In the genomic region with DNA sequence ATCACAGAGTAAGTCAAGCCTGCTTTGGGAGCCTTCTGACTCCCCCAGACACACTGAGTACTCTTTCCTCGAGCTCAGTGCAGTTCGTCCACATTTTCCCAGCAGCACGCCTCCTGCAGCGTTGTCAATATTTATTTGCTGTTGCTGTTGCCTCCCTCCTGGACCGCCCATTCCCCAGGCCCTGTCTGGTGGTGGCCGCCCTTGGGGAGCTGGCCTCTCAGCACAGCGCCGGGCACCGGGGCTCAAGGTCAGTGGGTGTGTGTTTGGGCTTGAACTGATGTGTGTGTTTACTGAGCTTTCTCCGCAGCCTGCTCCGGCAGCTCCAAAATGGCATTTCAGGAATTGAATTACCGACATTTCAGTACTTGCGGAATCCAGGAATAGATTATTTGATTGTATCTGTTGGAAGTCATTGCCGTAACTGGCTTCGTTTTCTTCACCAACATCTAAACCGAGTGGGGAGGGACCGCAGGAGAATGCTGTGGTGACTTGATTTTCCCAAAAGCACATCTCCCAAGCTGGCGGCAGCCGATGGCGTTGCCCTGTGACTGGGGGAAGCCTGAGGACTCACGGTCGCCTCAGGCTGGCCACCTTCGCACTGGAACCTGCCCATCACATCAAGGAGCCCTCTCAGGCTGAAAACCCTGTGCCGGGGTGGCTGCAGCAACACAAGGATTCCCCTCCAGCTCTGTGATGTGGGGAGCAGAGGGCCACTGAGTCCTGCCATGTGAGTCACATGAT, we compare ENCODE assay signal across 1 cellular context.
TF ChIP-seq lines count a peak whose summit lies in the region.

No MANE protein-coding gene starts in this region.

TF ChIP-seq in HepG2, 621 proteins besides CTCF, POLR2A, EP300 and RAD21 (continued from another document and continues in another):
- peak; percentile 71; the same call in 1 of the 2 replicates for TF ChIP-seq TFDP2 (CRISPR knock-in tag; IDR thresholded peaks at IDR 0.05)
- peak; percentile 41; the same call in 1 of the 2 replicates for TF ChIP-seq DR1 (CRISPR knock-in tag; IDR thresholded peaks at IDR 0.05)
- no peak for TF ChIP-seq ZNF34 (CRISPR knock-in tag; IDR thresholded peaks at IDR 0.05; ENCODE audit: borderline replicate concordance)
- TF ChIP-seq NFKB2 (CRISPR knock-in tag; IDR thresholded peaks at IDR 0.05; ENCODE audit: borderline replicate concordance), result peak; percentile 84
- no peak for TF ChIP-seq NFE2L2 (IDR thresholded peaks at IDR 0.05; ENCODE audit: low read length)
- peak; percentile 24 for TF ChIP-seq YY1 (IDR thresholded peaks at IDR 0.05; ENCODE audit: insufficient read depth, insufficient replicate concordance, low read depth, low read length)
- TF ChIP-seq ZFYVE20 (CRISPR knock-in tag; IDR thresholded peaks at IDR 0.05; ENCODE audit: borderline replicate concordance, low read depth), result no peak
- TF ChIP-seq ZNF543 (CRISPR knock-in tag; IDR thresholded peaks at IDR 0.05), result 0 out of 2 replicates have a peak, but pooled peaks have one; percentile 11
- TF ChIP-seq HMG20A (CRISPR knock-in tag; IDR thresholded peaks at IDR 0.05; ENCODE audit: borderline replicate concordance), result peak; percentile 94
- TF ChIP-seq ZBTB2 (CRISPR knock-in tag; IDR thresholded peaks at IDR 0.05; ENCODE audit: low read depth), result no peak
- TF ChIP-seq, protein P1, sequence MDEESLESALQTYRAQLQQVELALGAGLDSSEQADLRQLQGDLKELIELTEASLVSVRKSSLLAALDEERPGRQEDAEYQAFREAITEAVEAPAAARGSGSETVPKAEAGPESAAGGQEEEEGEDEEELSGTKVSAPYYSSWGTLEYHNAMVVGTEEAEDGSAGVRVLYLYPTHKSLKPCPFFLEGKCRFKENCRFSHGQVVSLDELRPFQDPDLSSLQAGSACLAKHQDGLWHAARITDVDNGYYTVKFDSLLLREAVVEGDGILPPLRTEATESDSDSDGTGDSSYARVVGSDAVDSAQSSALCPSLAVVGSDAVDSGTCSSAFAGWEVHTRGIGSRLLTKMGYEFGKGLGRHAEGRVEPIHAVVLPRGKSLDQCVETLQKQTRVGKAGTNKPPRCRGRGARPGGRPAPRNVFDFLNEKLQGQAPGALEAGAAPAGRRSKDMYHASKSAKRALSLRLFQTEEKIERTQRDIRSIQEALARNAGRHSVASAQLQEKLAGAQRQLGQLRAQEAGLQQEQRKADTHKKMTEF (CRISPR knock-in tag; IDR thresholded peaks at IDR 0.05), result peak; percentile 96
- peak; percentile 78 for TF ChIP-seq ZNF18 (CRISPR knock-in tag; IDR thresholded peaks at IDR 0.05; ENCODE audit: insufficient replicate concordance)
- TF ChIP-seq POLR2AphosphoS2 (IDR thresholded peaks at IDR 0.05; ENCODE audit: low read depth, low read length), result no peak
- no peak for TF ChIP-seq SMARCC2 (IDR thresholded peaks at IDR 0.05)
- TF ChIP-seq SMC3 (IDR thresholded peaks at IDR 0.05; ENCODE audit: low read length), result no peak
- peak; percentile 71 for TF ChIP-seq ZNF430 (CRISPR knock-in tag; IDR thresholded peaks at IDR 0.05)
- TF ChIP-seq ZNF10 (CRISPR knock-in tag; IDR thresholded peaks at IDR 0.05; ENCODE audit: borderline replicate concordance, low read depth), result no peak
- no peak for TF ChIP-seq CHD2 (IDR thresholded peaks at IDR 0.05; ENCODE audit: low read depth, low read length)
- no peak for TF ChIP-seq ZNF720 (CRISPR knock-in tag; IDR thresholded peaks at IDR 0.05)
- 0 out of 2 replicates have a peak, but pooled peaks have one; percentile 81 for TF ChIP-seq ZNF17 (CRISPR knock-in tag; IDR thresholded peaks at IDR 0.05)
- no peak for TF ChIP-seq JUNB (CRISPR knock-in tag; IDR thresholded peaks at IDR 0.05; ENCODE audit: borderline replicate concordance)
- TF ChIP-seq, protein P2, sequence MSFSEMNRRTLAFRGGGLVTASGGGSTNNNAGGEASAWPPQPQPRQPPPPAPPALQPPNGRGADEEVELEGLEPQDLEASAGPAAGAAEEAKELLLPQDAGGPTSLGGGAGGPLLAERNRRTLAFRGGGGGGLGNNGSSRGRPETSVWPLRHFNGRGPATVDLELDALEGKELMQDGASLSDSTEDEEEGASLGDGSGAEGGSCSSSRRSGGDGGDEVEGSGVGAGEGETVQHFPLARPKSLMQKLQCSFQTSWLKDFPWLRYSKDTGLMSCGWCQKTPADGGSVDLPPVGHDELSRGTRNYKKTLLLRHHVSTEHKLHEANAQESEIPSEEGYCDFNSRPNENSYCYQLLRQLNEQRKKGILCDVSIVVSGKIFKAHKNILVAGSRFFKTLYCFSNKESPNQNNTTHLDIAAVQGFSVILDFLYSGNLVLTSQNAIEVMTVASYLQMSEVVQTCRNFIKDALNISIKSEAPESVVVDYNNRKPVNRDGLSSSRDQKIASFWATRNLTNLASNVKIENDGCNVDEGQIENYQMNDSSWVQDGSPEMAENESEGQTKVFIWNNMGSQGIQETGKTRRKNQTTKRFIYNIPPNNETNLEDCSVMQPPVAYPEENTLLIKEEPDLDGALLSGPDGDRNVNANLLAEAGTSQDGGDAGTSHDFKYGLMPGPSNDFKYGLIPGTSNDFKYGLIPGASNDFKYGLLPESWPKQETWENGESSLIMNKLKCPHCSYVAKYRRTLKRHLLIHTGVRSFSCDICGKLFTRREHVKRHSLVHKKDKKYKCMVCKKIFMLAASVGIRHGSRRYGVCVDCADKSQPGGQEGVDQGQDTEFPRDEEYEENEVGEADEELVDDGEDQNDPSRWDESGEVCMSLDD (CRISPR knock-in tag; IDR thresholded peaks at IDR 0.05; ENCODE audit: borderline replicate concordance), result peak; percentile 31; the same call in 1 of the 2 replicates
- TF ChIP-seq RORA (CRISPR knock-in tag; IDR thresholded peaks at IDR 0.05), result 0 out of 2 replicates have a peak, but pooled peaks have one; percentile 77
- peak; percentile 49 for TF ChIP-seq SRSF1 (optimal IDR thresholded peaks at IDR 0.05; ENCODE audit: low read depth, low read length)
- TF ChIP-seq ZNF691 (CRISPR knock-in tag; IDR thresholded peaks at IDR 0.05; ENCODE audit: borderline replicate concordance, low read depth), result peak; percentile 56; the same call in 1 of the 2 replicates
- peak; percentile 85 for TF ChIP-seq SIX4 (CRISPR knock-in tag; IDR thresholded peaks at IDR 0.05)
- TF ChIP-seq MAF1 (CRISPR knock-in tag; IDR thresholded peaks at IDR 0.05; ENCODE audit: borderline replicate concordance), result no peak
- TF ChIP-seq, protein P3, sequence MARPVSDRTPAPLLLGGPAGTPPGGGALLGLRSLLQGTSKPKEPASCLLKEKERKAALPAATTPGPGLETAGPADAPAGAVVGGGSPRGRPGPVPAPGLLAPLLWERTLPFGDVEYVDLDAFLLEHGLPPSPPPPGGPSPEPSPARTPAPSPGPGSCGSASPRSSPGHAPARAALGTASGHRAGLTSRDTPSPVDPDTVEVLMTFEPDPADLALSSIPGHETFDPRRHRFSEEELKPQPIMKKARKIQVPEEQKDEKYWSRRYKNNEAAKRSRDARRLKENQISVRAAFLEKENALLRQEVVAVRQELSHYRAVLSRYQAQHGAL (CRISPR knock-in tag; IDR thresholded peaks at IDR 0.05; ENCODE audit: not compliant biosample characterization), result no peak
- no peak for TF ChIP-seq MATR3 (CRISPR knock-in tag; IDR thresholded peaks at IDR 0.05)
- TF ChIP-seq ZNF230 (CRISPR knock-in tag; IDR thresholded peaks at IDR 0.05), result no peak
- TF ChIP-seq PCBP1 (IDR thresholded peaks at IDR 0.05; ENCODE audit: borderline replicate concordance, low read depth, low read length), result 0 out of 2 replicates have a peak, but pooled peaks have one; percentile 3
- TF ChIP-seq ZSCAN21 (CRISPR knock-in tag; IDR thresholded peaks at IDR 0.05; ENCODE audit: borderline replicate concordance), result peak; percentile 97
- TF ChIP-seq ETV5 (CRISPR knock-in tag; IDR thresholded peaks at IDR 0.05; ENCODE audit: borderline replicate concordance), result peak; percentile 78
- peak; percentile 99 for TF ChIP-seq KDM3A (CRISPR knock-in tag; IDR thresholded peaks at IDR 0.05; ENCODE audit: low read depth)
- TF ChIP-seq, protein P4, sequence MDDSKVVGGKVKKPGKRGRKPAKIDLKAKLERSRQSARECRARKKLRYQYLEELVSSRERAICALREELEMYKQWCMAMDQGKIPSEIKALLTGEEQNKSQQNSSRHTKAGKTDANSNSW (CRISPR knock-in tag; IDR thresholded peaks at IDR 0.05; ENCODE audit: borderline replicate concordance), result no peak
- peak; percentile 64; the same call in 1 of the 2 replicates for TF ChIP-seq POGZ (CRISPR knock-in tag; IDR thresholded peaks at IDR 0.05)
- TF ChIP-seq CBFB (CRISPR knock-in tag; IDR thresholded peaks at IDR 0.05), result 0 out of 2 replicates have a peak, but pooled peaks have one; percentile 60
- no peak for TF ChIP-seq FOXM1 (CRISPR knock-in tag; IDR thresholded peaks at IDR 0.05)
- peak; percentile 100 for TF ChIP-seq SKIL (CRISPR knock-in tag; IDR thresholded peaks at IDR 0.05; ENCODE audit: borderline replicate concordance)
- peak; percentile 56; the same call in 1 of the 2 replicates for TF ChIP-seq ELF1 (CRISPR knock-in tag; IDR thresholded peaks at IDR 0.05)
- TF ChIP-seq JUN (CRISPR knock-in tag; IDR thresholded peaks at IDR 0.05), result peak; percentile 69; the same call in 1 of the 2 replicates
- TF ChIP-seq KDM4B (CRISPR knock-in tag; IDR thresholded peaks at IDR 0.05), result peak; percentile 95
- no peak for TF ChIP-seq POLR2G (IDR thresholded peaks at IDR 0.05; ENCODE audit: low read depth, low read length)
- peak; percentile 86 for TF ChIP-seq ZNF878 (CRISPR knock-in tag; IDR thresholded peaks at IDR 0.05)
- no peak for TF ChIP-seq SMYD3 (CRISPR knock-in tag; IDR thresholded peaks at IDR 0.05)
- TF ChIP-seq GMEB1 (CRISPR knock-in tag; IDR thresholded peaks at IDR 0.05; ENCODE audit: borderline replicate concordance), result peak; percentile 56; the same call in 1 of the 2 replicates
- TF ChIP-seq RBFOX2 (IDR thresholded peaks at IDR 0.05; ENCODE audit: low read depth, low read length), result no peak
- TF ChIP-seq XBP1 (CRISPR knock-in tag; IDR thresholded peaks at IDR 0.05), result no peak; the same call in 1 of the 2 replicates
- TF ChIP-seq EED (CRISPR knock-in tag; IDR thresholded peaks at IDR 0.05), result no peak
